In the genomic region with DNA sequence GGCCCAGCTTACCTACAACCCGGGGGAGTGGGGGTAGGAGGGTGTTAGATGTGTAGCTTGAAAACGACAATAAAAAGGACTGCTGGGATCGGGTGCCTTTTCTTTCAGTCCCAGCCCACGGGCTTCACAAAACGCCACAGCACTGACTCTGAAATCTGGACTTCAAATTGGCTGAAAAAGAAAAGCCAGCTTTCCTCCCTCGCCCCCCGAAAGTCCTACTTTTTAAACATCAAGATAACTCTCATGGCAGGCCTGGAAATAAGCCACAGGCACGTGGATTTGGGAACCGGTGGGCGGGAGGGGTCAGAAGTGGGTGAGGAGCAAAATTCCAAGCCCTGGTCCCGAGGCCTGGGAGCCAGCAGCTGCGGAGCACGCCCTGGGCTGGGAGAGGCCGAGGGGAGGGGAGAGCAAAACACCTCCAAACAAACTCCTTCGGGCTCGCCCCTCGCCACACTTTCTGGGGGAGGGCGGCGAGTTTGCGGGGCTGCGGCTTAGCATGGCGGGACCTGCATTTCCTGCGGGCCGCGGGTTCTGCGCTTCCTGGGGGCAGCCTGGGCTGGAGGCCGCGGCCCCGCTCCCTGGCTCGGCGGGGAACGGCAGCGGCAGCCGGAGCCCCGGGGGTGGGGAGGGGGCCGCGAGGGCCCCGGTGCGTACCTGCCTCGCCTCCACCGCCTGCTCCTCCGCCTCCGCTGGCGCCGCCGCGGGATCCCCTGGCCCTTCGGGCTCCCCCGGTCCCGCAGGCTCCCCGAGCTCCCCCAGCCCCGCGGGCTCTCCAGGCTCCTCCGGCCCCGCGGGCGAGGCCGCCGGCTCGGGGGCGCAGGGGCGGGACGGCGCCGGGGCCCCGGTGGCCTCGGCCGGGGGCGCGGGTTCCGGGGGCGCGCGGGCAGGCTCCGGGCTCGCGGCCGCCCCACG, we compare ENCODE assay signal across 6 cellular contexts. TPM values are rescaled to one million over a fixed set of nuclear protein-coding genes. Genes with fewer than 3 reads are reported as not detected.
A peak's percentile ranks its signal among the peaks of the same experiment; 100 is the strongest.
DNase-seq lines count a peak whose midpoint lies in the region; ATAC-seq and TF ChIP-seq lines count a peak whose summit lies in the region.
"Not testable (repeated sequence)": the region's sequence is repeated elsewhere in the genome, so short reads cannot be mapped to it uniquely, and the experiment has no call there.

No MANE protein-coding gene starts in this region.

- H3K4me3 ChIP-seq in HCT116 (replicated peaks in 1 of 2; ENCODE audit: low read depth in 1 of 2, low read length in 2 of 2) (peak overlapping the region; percentile 63 to 80), SK-N-MC (peak overlapping the region; percentile 87), brain microvascular endothelial cell (ENCODE audit: low read depth, low read length) (peak overlapping the region; percentile 78), left ventricle myocardium inferior (peak overlapping the region; percentile 83), transverse colon (peak overlapping the region; percentile 42 to 91 (median 57))

- CTCF ChIA-PET in HCT116 (lab: Charles Lee): interaction anchor here (3.3 kb wide), 1 partner anchor 29 kb away, joined by 12 read pairs; no protein-coding TSS in a partner anchor

- peaks cover 19 to 30% of the 10 kb centered on the region in 2 experiments for H3K4me1 ChIP-seq in HCT116 (ENCODE audit: control insufficient read depth in 1 of 2, insufficient read depth in 2 of 2, low read length in 2 of 2)
- H3K4me1 ChIP-seq in left ventricle myocardium inferior: peaks cover 86% of the 10 kb centered on the region
- peaks cover 10 to 38% (median 22%) of the 10 kb centered on the region in 4 donors for H3K4me1 ChIP-seq in transverse colon

- peaks cover 6 to 15% of the 10 kb centered on the region in 2 experiments; a peak in 2 of 4 replicates for H3K36me3 ChIP-seq in HCT116 (ENCODE audit: control insufficient read depth in 1 of 2, insufficient read depth in 2 of 2, low read length in 2 of 2)
- not testable (repeated sequence) for H3K36me3 ChIP-seq in SK-N-MC (ENCODE audit: insufficient read depth, low read length)
- peaks cover 27% of the 10 kb centered on the region for H3K36me3 ChIP-seq in brain microvascular endothelial cell (replicated peaks)
- peaks cover 14% of the 10 kb centered on the region for H3K36me3 ChIP-seq in left ventricle myocardium inferior
- H3K36me3 ChIP-seq in transverse colon: peaks cover 0 to 14% (median 0%) of the 10 kb centered on the region in 4 donors

- BruUV-seq in HCT116 (replicated peaks; lab: Mats Ljungman, UMichigan): not testable (repeated sequence)

- H2AFZ ChIP-seq in HCT116 (ENCODE audit: low read depth, low read length, poor library complexity, severe bottlenecking): not testable (repeated sequence)

- H3K36me3 Mint-ChIP-seq in nephron progenitor cell (ENCODE audit: low read depth): not testable (repeated sequence)

- not testable (repeated sequence) for H4K20me1 ChIP-seq in HCT116 (ENCODE audit: insufficient read depth)

- H3K9ac ChIP-seq in HCT116 (ENCODE audit: low read length) (peak overlapping the region; percentile 79), SK-N-MC (ENCODE audit: insufficient read length) (peak overlapping the region; percentile 71)

- RAD21 ChIA-PET in HCT116 (lab: Charles Lee; ENCODE audit: low non-redundant PET in 1 of 2, low total read pairs in 2 of 2, uncharacterized antibody in 2 of 2, unreplicated experiment in 2 of 2): interaction anchor here in 1 of 2 experiments (1.0 kb wide), 1 partner anchor 252 kb away, joined by 3 read pairs; no protein-coding TSS in a partner anchor

- not testable (repeated sequence) for H3K9me2 ChIP-seq in HCT116 (ENCODE audit: insufficient read depth)

- H3K27me3 ChIP-seq in HCT116 (ENCODE audit: insufficient read depth, low read length); brain microvascular endothelial cell (replicated peaks); left ventricle myocardium inferior (ENCODE audit: low read depth); transverse colon: not testable (repeated sequence)

- not testable (repeated sequence) for H3K27ac Mint-ChIP-seq in nephron progenitor cell

- ATAC-seq in HCT116: peak; percentile 33

- TF ChIP-seq EP300 in transverse colon (IDR thresholded peaks at IDR 0.05; ENCODE audit: low read depth): not testable (repeated sequence)

- peak overlapping the region; percentile 47 for H3K27ac ChIP-seq in HCT116 (ENCODE audit: low read depth, low read length)
- not testable (repeated sequence) for H3K27ac ChIP-seq in SK-N-MC
- H3K27ac ChIP-seq in brain microvascular endothelial cell: peak overlapping the region; percentile 87
- H3K27ac ChIP-seq in left ventricle myocardium inferior (replicated peaks): peak overlapping the region; percentile 97
- peak overlapping the region; percentile 82 to 97 (median 88) for H3K27ac ChIP-seq in transverse colon

- in situ Hi-C loops in brain microvascular endothelial cell (cut with HindIII; ENCODE audit: low pct_ligation_motif_present, low sequenced_read_pairs): not testable (repeated sequence)
- in situ Hi-C loops in transverse colon (cut with MboI; ENCODE audit: low pct_ligation_motif_present in 1 of 4, low pct_unique_long_range_greater_than_20kb in 1 of 4, low sequenced_read_pairs in 3 of 4): loop anchor here in 1 of 4 donors (25.0 kb wide), 1 partner anchor 173 kb away; a partner anchor contains a TSS

- H3K79me2 ChIP-seq in HCT116 (ENCODE audit: insufficient read depth, low read length): peaks cover 29% of the 10 kb centered on the region

- not testable (repeated sequence) for TF ChIP-seq POLR2A in HCT116 (IDR thresholded peaks at IDR 0.05; ENCODE audit: borderline replicate concordance, extremely low read depth, insufficient read depth, insufficient read length); transverse colon (IDR thresholded peaks at IDR 0.05)

- TF ChIP-seq RAD21 in HCT116 (IDR thresholded peaks at IDR 0.05; ENCODE audit: low read depth): not testable (repeated sequence)

- DNase-seq in HCT116 (ENCODE audit: low read depth, low spot score); SK-N-MC (ENCODE audit: low read depth, low spot score); brain microvascular endothelial cell; left ventricle myocardium inferior; transverse colon: not testable (repeated sequence)
- peak; percentile 34 for DNase-seq in nephron progenitor cell

- peak overlapping the region; percentile 87 for H3K4me3 Mint-ChIP-seq in nephron progenitor cell

- POLR2A ChIA-PET in HCT116 (lab: Charles Lee): interaction anchor here (1.4 kb wide), 1 partner anchor 9 kb away, joined by 3 read pairs; no protein-coding TSS in a partner anchor

- H3K4me2 ChIP-seq in HCT116 (ENCODE audit: low read length): peak overlapping the region; percentile 92

- intact Hi-C loops in HCT116 (cut with micrococcal nuclease); left ventricle myocardium inferior (cut with micrococcal nuclease); transverse colon (cut with DNase I; ENCODE audit: low total_unique reads): not testable (repeated sequence)

- peaks cover 34% of the 10 kb centered on the region for H3K4me1 Mint-ChIP-seq in nephron progenitor cell

- H3K27me3 Mint-ChIP-seq in nephron progenitor cell (ENCODE audit: low read depth, poor library complexity): peaks cover 39% of the 10 kb centered on the region

- TF ChIP-seq CTCF in HCT116 (IDR thresholded peaks at IDR 0.05 in 2 of 3, conservative IDR thresholded peaks at IDR 0.05 in 1 of 3; ENCODE audit: borderline replicate concordance in 1 of 3, insufficient read depth in 1 of 3, low read depth in 2 of 3, low read length in 2 of 3); brain microvascular endothelial cell (IDR thresholded peaks at IDR 0.05; ENCODE audit: low read depth, low read length, missing control alignments); left ventricle myocardium inferior (IDR thresholded peaks at IDR 0.05; ENCODE audit: borderline replicate concordance); nephron progenitor cell (IDR thresholded peaks at IDR 0.05); transverse colon (IDR thresholded peaks at IDR 0.05): not testable (repeated sequence)

- 9% methylated on average over 25 of the region's 79 CpGs; no CpG with 5 or more reads in 1 of the 2 donors for WGBS in transverse colon (ENCODE audit: low coverage in 1 of 2), 2 donors

- H3K9me3 ChIP-seq in HCT116 (ENCODE audit: control insufficient read depth in 1 of 2, insufficient read depth in 1 of 2, low read depth in 1 of 2, low read length in 2 of 2); SK-N-MC (ENCODE audit: low read depth, low read length); left ventricle myocardium inferior (replicated peaks); transverse colon: not testable (repeated sequence)

- not testable (repeated sequence) for H3K9me3 Mint-ChIP-seq in nephron progenitor cell

TF ChIP-seq in HCT116, 20 proteins besides CTCF, POLR2A, EP300 and RAD21:
- TF ChIP-seq, protein P1, sequence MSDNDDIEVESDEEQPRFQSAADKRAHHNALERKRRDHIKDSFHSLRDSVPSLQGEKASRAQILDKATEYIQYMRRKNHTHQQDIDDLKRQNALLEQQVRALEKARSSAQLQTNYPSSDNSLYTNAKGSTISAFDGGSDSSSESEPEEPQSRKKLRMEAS (IDR thresholded peaks at IDR 0.05): peak; percentile 71
- peak; percentile 85 for TF ChIP-seq ZFX (IDR thresholded peaks at IDR 0.05)

RNA-seq across cellular contexts. Expression of a gene that starts 0.6 kb away (rescaled TPM):
- 57.1 TPM for total RNA-seq in HCT116 (2021; ENCODE audit: unreplicated experiment)
- polyA plus RNA-seq in HCT116 (2012): 41.8 and 61.1 TPM in 2 replicates
- total RNA-seq in left ventricle myocardium inferior: 411 TPM
- total RNA-seq in transverse colon: 100 to 1,000 TPM in 1 of 4 donors, 10 to 100 TPM in 3; 31.0 to 633 (median 52.5) TPM

RNA-seq across cellular contexts. Expression of a gene that starts 16.2 kb away (rescaled TPM):
- total RNA-seq in HCT116 (2021; ENCODE audit: unreplicated experiment) (47.6 TPM), left ventricle myocardium inferior (65.2 TPM), transverse colon (10 to 100 TPM; 25.4 to 58.4 (median 26.9) TPM)
- polyA plus RNA-seq in HCT116 (2012): 47.5 and 60.9 TPM in 2 replicates

RNA-seq across cellular contexts. Expression of a gene that starts 16.4 kb away (rescaled TPM):
- total RNA-seq in HCT116 (2021; ENCODE audit: unreplicated experiment) (57.8 TPM), left ventricle myocardium inferior (21.0 TPM), transverse colon (10 to 100 TPM in 3 of 4 donors, not detected in 1; 11.2 to 34.1 (median 24.7) TPM)
- polyA plus RNA-seq in HCT116 (2012): 50.4 and 68.6 TPM in 2 replicates

RNA-seq across cellular contexts. Expression of a gene that starts 26.9 kb away (rescaled TPM):
- total RNA-seq in HCT116 (2021; ENCODE audit: unreplicated experiment): 422 TPM
- 220 and 291 TPM in 2 replicates for polyA plus RNA-seq in HCT116 (2012)
- 78.5 TPM for total RNA-seq in left ventricle myocardium inferior
- 1,000 to 10,000 TPM in 1 of 4 donors, 100 to 1,000 TPM in 3; 193 to 1,196 (median 348) TPM for total RNA-seq in transverse colon

RNA-seq across cellular contexts. Expression of a gene that starts 27.7 kb away (rescaled TPM):
- total RNA-seq in HCT116 (2021; ENCODE audit: unreplicated experiment): 24.9 TPM
- polyA plus RNA-seq in HCT116 (2012): 8.5 and 11.9 TPM in 2 replicates
- total RNA-seq in left ventricle myocardium inferior: 21.4 TPM
- total RNA-seq in transverse colon: 10 to 100 TPM in 3 of 4 donors, 1 to 10 TPM in 1; 7.6 to 41.3 (median 25.7) TPM
